In the genomic region with DNA sequence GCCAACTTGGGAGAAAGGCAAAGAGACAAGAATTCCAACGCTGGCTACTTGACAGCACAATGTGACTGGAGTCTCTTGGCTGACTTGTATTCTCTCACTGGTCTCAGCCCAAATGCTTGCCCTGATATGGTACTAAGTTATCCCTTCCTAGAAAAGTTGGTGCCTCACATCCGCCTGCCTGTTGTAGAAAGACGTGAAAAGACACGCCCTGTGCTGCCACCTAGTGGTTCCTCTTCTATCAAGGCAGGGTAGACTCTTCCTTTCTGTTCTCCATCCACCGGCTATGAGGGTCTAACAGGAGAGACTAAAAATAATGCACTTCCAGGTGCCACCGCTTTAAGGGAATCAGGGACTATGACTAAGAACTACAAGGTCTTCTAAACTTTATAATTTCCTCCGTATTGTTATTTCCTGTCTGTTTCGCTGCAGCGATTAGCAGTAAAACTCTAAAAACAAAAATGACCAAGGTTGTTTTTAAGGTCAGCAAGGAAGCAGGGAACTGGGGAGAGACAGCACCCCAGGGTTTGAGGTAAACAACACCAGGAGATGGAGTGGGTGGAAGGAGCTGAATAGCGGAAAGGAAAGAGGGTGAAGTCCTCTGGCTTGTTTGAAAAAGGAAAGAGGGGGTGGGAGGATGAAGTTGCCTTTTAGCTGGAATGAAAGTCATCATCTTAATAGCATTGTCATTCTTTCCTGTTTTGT, we compare ENCODE assay signal across 8 cellular contexts.
DNase-seq lines count a peak whose midpoint lies in the region; ATAC-seq and TF ChIP-seq lines count a peak whose summit lies in the region.

No MANE protein-coding gene starts in this region.

- POLR2A ChIA-PET in RWPE1 (lab: Yijun Ruan, JAX; ENCODE audit: low non-redundant PET) = no interaction called here

- H3K27ac ChIP-seq in RWPE1 = no peak overlapping the region
- H3K27ac ChIP-seq in neural progenitor cell = no peak overlapping the region

- no peaks in the 10 kb centered on the region for H3K9me3 ChIP-seq in MG63
- no peaks in the 10 kb centered on the region for H3K9me3 ChIP-seq in neural progenitor cell (ENCODE audit: low read depth)

- no peaks in the 10 kb centered on the region for H3K9me3 Mint-ChIP-seq in neural progenitor cell
- H3K9me3 Mint-ChIP-seq in stimulated activated naive CD8-positive, alpha-beta T cell treated with anti-CD3 and anti-CD28 coated beads, Interleukin-15, amount 100 ng/mL, for 72 hours = no peaks in the 10 kb centered on the region

- CTCF ChIA-PET in RWPE1 (lab: Yijun Ruan, JAX) = interaction anchor here (0.6 to 4.7 kb wide), 8 partner anchors 11 to 180 kb away, joined by 3 to 51 read pairs (median 5); no protein-coding TSS in a partner anchor

- no peaks in the 10 kb centered on the region for H4K20me1 ChIP-seq in neural progenitor cell (ENCODE audit: low read depth)

- no peaks in the 10 kb centered on the region for H3K36me3 ChIP-seq in MG63
- no peaks in the 10 kb centered on the region for H3K36me3 ChIP-seq in neural progenitor cell

- H3K4me2 ChIP-seq in neural progenitor cell = no peak overlapping the region

- H3K27me3 ChIP-seq in MG63 (no peaks in the 10 kb centered on the region), neural progenitor cell (no peaks in the 10 kb centered on the region)

- H3K27me3 Mint-ChIP-seq in neural progenitor cell (ENCODE audit: insufficient read depth, low read depth) = no peaks in the 10 kb centered on the region
- H3K27me3 Mint-ChIP-seq in stimulated activated naive CD8-positive, alpha-beta T cell treated with anti-CD3 and anti-CD28 coated beads, Interleukin-15, amount 100 ng/mL, for 72 hours = no peaks in the 10 kb centered on the region

- H3K4me1 Mint-ChIP-seq in neural progenitor cell = peaks cover 15% of the 10 kb centered on the region
- H3K4me1 Mint-ChIP-seq in stimulated activated naive CD8-positive, alpha-beta T cell treated with anti-CD3 and anti-CD28 coated beads, Interleukin-15, amount 100 ng/mL, for 72 hours = peaks cover 45% of the 10 kb centered on the region

- H2AFZ ChIP-seq in neural progenitor cell (replicated peaks) = no peak overlapping the region

- ATAC-seq in GM19463 (IDR thresholded peaks at IDR 0.05; ENCODE audit: unreplicated experiment) = peak; percentile 73
- peak; percentile 100 for ATAC-seq in stimulated activated naive CD8-positive, alpha-beta T cell treated with anti-CD3 and anti-CD28 coated beads, Interleukin-15, amount 100 ng/mL, for 72 hours

- TF ChIP-seq CTCF in RWPE1 (conservative IDR thresholded peaks at IDR 0.05; ENCODE audit: low read depth) (peak; percentile 89), fibroblast of pulmonary artery (IDR thresholded peaks at IDR 0.05; ENCODE audit: low read length, missing control alignments) (peak; percentile 89), neural progenitor cell (IDR thresholded peaks at IDR 0.05) (peak; percentile 89)

- peaks cover 20% of the 10 kb centered on the region for H3K4me1 ChIP-seq in neural progenitor cell

- H3K9ac ChIP-seq in neural progenitor cell = no peak overlapping the region

- H3K27ac Mint-ChIP-seq in neural progenitor cell = peak overlapping the region; percentile 30
- H3K27ac Mint-ChIP-seq in stimulated activated naive CD8-positive, alpha-beta T cell treated with anti-CD3 and anti-CD28 coated beads, Interleukin-15, amount 100 ng/mL, for 72 hours = peak overlapping the region; percentile 29 to 72

- H3K79me2 ChIP-seq in neural progenitor cell (ENCODE audit: low read depth) = no peaks in the 10 kb centered on the region

- DNase-seq in Ammon's horn (ENCODE audit: low spot score) (peak; percentile 95), MG63 (peak; percentile 70), RWPE1 (ENCODE audit: low spot score) (peak; percentile 77), fibroblast of pulmonary artery (ENCODE audit: low read depth) (peak; percentile 96), neural progenitor cell (ENCODE audit: low spot score) (peak; percentile 93)
- DNase-seq in activated T-helper 1 cell treated with anti-CD3 and anti-CD28 coated beads, Interleukin-2, amount 50 U/mL, for 16 hours (ENCODE audit: low read depth in 1 of 2, low spot score in 1 of 2) = peak; percentile 70 to 72
- peak; percentile 83 to 85 for DNase-seq in stimulated activated naive CD8-positive, alpha-beta T cell treated with anti-CD3 and anti-CD28 coated beads, Interleukin-15, amount 100 ng/mL, for 72 hours

- H3K36me3 Mint-ChIP-seq in neural progenitor cell = no peaks in the 10 kb centered on the region

- no peak overlapping the region for H3K4me3 ChIP-seq in MG63
- H3K4me3 ChIP-seq in fibroblast of pulmonary artery (replicated peaks; ENCODE audit: low read depth, low read length) = no peak overlapping the region
- H3K4me3 ChIP-seq in neural progenitor cell = no peak overlapping the region

- H3K4me3 Mint-ChIP-seq in neural progenitor cell = peak overlapping the region; percentile 48
- H3K4me3 Mint-ChIP-seq in stimulated activated naive CD8-positive, alpha-beta T cell treated with anti-CD3 and anti-CD28 coated beads, Interleukin-15, amount 100 ng/mL, for 72 hours = peak overlapping the region; percentile 68 to 75

- no peaks in the 10 kb centered on the region for H3F3A ChIP-seq in neural progenitor cell (ENCODE audit: low read depth)
